10 cellular contexts compared by ENCODE assay signal in genomic region chr4:48944659-48945290, GRCh38. TPM values are rescaled to one million over a fixed set of nuclear protein-coding genes. Genes with fewer than 3 reads are reported as not detected.
DNase-seq lines count a peak whose midpoint lies in the region; ATAC-seq and TF ChIP-seq lines count a peak whose summit lies in the region.
"Had no signal": no experiment of that assay in that cellular context is flagged by ENCODE, and none has a peak within 500 bp of the region (broad histone marks: within the 10 kb centered on the region; RNA-seq: fewer than 3 reads in every experiment).

No MANE protein-coding gene starts in this region.

- POLR2A ChIA-PET in AG04450 (lab: Yijun Ruan, JAX) = no interaction called here

- in situ Hi-C loops in G401 (cut with HindIII; ENCODE audit: low sequenced_read_pairs) = no loop called here

- H3K27me3 ChIP-seq in AG04450 (ENCODE audit: control insufficient read depth, insufficient read depth, low read length) (no peaks in the 10 kb centered on the region), kidney epithelial cell (ENCODE audit: control insufficient read depth, insufficient read depth, low read length) (no peaks in the 10 kb centered on the region)

- ATAC-seq in HG02981 (IDR thresholded peaks at IDR 0.05; ENCODE audit: unreplicated experiment) = no peak

- CTCF ChIA-PET in AG04450 (lab: Charles Lee) = interaction anchor here (0.6 to 1.2 kb wide), 8 partner anchors 15 to 1606 kb away, joined by 3 to 6 read pairs (median 5); no protein-coding TSS in a partner anchor

- TF ChIP-seq CTCF in AG04450 (IDR thresholded peaks at IDR 0.05; ENCODE audit: low read depth, low read length) (peak; percentile 28; the same call in 1 of the 2 replicates), kidney epithelial cell (IDR thresholded peaks at IDR 0.05; ENCODE audit: insufficient read depth, low read length, poor library complexity, severe bottlenecking) (peak; percentile 38)

- DNase-seq in AG04450 (ENCODE audit: low read depth, low spot score) = no peak
- peak; percentile 51 for DNase-seq in Jurkat, Clone E6-1 (ENCODE audit: low read depth, low spot score)
- DNase-seq in activated T-cell treated with anti-CD3 and anti-CD28 coated beads for 24 hours (ENCODE audit: low read depth) = peak; percentile 14
- DNase-seq in kidney epithelial cell (ENCODE audit: low read depth) = no peak
- DNase-seq in NCI-H524 treated with DMSO at 0.1 percent for 48 hours (lab: John Stamatoyannopoulos, UW) = no peak
- no peak for DNase-seq in SW480 (ENCODE audit: low spot score)
- no peak for DNase-seq in G401 (ENCODE audit: low spot score)

- H3K4me3 ChIP-seq in AG04450 (ENCODE audit: low read depth, low read length) = no peak overlapping the region
- no peak overlapping the region for H3K4me3 ChIP-seq in Jurkat, Clone E6-1 (ENCODE audit: low read length)
- H3K4me3 ChIP-seq in kidney epithelial cell (ENCODE audit: low read depth, low read length) = no peak overlapping the region

- no peak overlapping the region for H3K27ac ChIP-seq in AG04450 (ENCODE audit: low read depth, low read length)

- no peaks in the 10 kb centered on the region for H3K9me3 ChIP-seq in AG04450 (ENCODE audit: control insufficient read depth, insufficient read depth, low read length)

- H3K36me3 ChIP-seq in kidney epithelial cell (ENCODE audit: control insufficient read depth, insufficient read depth, low read length) = no peaks in the 10 kb centered on the region

RNA-seq across cellular contexts. Expression of gene OCIAD2, which starts 38.2 kb away (rescaled TPM):
- 46.4 and 55.0 TPM in 2 replicates for polyA plus RNA-seq in AG04450 (2011; rRNA removed)
- polyA minus RNA-seq in AG04450 (2011; rRNA and poly(A)+ RNA removed) = 12.6 and 15.9 TPM in 2 replicates
- polyA plus RNA-seq in Jurkat, Clone E6-1 (2012; ENCODE audit: insufficient read depth, insufficient read length) = 296 TPM
- 384 and 439 TPM in 2 replicates for total RNA-seq in kidney epithelial cell
- not detected in 2 replicates for total RNA-seq in G401 (2014; rRNA removed; shearing (Covaris generic))

RNA-seq across cellular contexts. Expression of gene CWH43, which starts 41.3 kb away (rescaled TPM):
- polyA plus RNA-seq in AG04450 (2011; rRNA removed) = not detected in 2 replicates
- polyA minus RNA-seq in AG04450 (2011; rRNA and poly(A)+ RNA removed) = not detected in 2 replicates
- polyA plus RNA-seq in Jurkat, Clone E6-1 (2012; ENCODE audit: insufficient read depth, insufficient read length) = not detected
- total RNA-seq in kidney epithelial cell = 1.3 and 3.3 TPM in 2 replicates
- total RNA-seq in G401 (2014; rRNA removed; shearing (Covaris generic)) = not detected in 2 replicates
- total RNA-seq: mononuclear cell; T-helper 1 cell treated with Interleukin-12 subunit alpha and Interleukin-12 subunit beta and Interleukin-4 antibody, amounts not matched to agents 30 ng/mL and 1 ng/mL, for 36 hours had no signal

Comparison
In these comparisons a context has a peak if more than half of its experiments do, and no peak if none do; other contexts are left out.
1. DNase-seq: peak in Jurkat, Clone E6-1 (single experiment) and activated T-cell treated with anti-CD3 and anti-CD28 coated beads for 24 hours (single experiment); none in AG04450 (single experiment), kidney epithelial cell (single experiment), NCI-H524 treated with DMSO at 0.1 percent for 48 hours (single experiment), SW480 (single experiment) and G401 (single experiment).
2. RNA of gene OCIAD2, which starts 38.2 kb away (total RNA-seq): 384 to 439 TPM in kidney epithelial cell; not detected in G401; every median in the first group is over 100 times any median in the second.